In the genomic region with DNA sequence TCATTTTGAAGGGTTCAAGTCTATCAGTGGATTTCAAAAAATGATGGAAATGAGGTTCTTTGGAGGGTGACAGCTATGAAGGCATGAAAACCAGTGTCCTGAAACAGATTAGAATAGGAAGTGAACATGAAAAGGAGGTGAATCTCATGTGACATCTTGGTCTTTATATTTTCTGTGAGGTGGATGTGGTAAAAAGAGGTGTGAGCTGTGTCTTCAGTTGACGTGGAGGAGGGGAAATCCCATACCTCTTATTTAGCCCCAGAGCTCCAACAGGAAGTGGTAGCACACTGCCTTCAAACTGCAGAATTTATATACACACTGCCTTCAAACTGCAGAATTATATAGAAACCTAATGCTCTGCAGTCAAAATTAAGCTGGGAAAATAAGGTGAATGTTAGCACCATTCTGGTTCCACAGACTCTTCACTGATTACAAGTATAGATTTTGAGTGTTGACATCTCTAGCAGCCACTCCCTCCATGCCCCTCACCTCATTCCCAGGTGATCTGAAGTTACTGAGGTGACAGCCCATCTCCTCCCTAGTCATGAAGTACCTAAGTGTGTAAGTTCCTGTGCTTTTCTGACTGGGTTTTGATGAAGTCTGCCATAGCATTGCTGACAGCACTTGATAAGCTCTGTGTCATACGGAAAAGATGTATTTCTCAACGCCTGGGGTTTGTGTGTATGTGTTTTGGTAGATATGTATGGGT, we compare ENCODE assay signal across 8 cellular contexts. TPM values are rescaled to one million over a fixed set of nuclear protein-coding genes. Genes with fewer than 3 reads are reported as not detected.
DNase-seq lines count a peak whose midpoint lies in the region; ATAC-seq, FAIRE-seq and TF ChIP-seq lines count a peak whose summit lies in the region.

No MANE protein-coding gene starts in this region.

- TF ChIP-seq CTCF in kidney (IDR thresholded peaks at IDR 0.05; ENCODE audit: borderline replicate concordance, extremely low read depth, insufficient read depth): no peak

- intact Hi-C loops in kidney (cut with DNase I): loop anchor here (10.0 kb wide), 1 partner anchor 73 kb away; no protein-coding TSS in a partner anchor

- FAIRE-seq in small intestine (lab: Jason Lieb, UNC): no peak
- FAIRE-seq in kidney (lab: Jason Lieb, UNC): no peak

- ATAC-seq in activated CD8-positive, alpha-beta memory T cell treated with anti-CD3 and anti-CD28 coated beads, Interleukin-2, amount 10 ng/mL, durations not matched to agents 7 days and 5 days: peak; percentile 43
- no peak for ATAC-seq in GM19455 (IDR thresholded peaks at IDR 0.05; ENCODE audit: unreplicated experiment)

- peaks cover 19% of the 10 kb centered on the region for H3K36me3 Mint-ChIP-seq in activated CD8-positive, alpha-beta memory T cell treated with anti-CD3 and anti-CD28 coated beads, Interleukin-2, amount 10 ng/mL, durations not matched to agents 7 days and 5 days

- peak; percentile 81 for DNase-seq in activated CD8-positive, alpha-beta memory T cell treated with anti-CD3 and anti-CD28 coated beads, Interleukin-2, amount 10 ng/mL, durations not matched to agents 7 days and 5 days
- DNase-seq in activated CD8-positive, alpha-beta memory T cell treated with anti-CD3 and anti-CD28 coated beads for 24 hours: no peak
- DNase-seq in KG1 (lab: John Stamatoyannopoulos, UW) (peak; percentile 79), small intestine (peak; percentile 67), NCI-H345 (lab: John Stamatoyannopoulos, UW) (no peak), kidney (no peak)
- DNase-seq in activated naive CD4-positive, alpha-beta T cell treated with Interleukin-2 at 50 U/mL for 16 hours: peak; percentile 44

- no peaks in the 10 kb centered on the region for H3K9me3 ChIP-seq in small intestine (ENCODE audit: control insufficient read depth, low read depth)
- H3K9me3 ChIP-seq in kidney (ENCODE audit: control insufficient read depth in 1 of 2, low read length in 2 of 2): no peaks in the 10 kb centered on the region

- H3K4me3 Mint-ChIP-seq in activated CD8-positive, alpha-beta memory T cell treated with anti-CD3 and anti-CD28 coated beads, Interleukin-2, amount 10 ng/mL, durations not matched to agents 7 days and 5 days: peak overlapping the region; percentile 96

- peaks cover 70% of the 10 kb centered on the region for H3K4me1 Mint-ChIP-seq in activated CD8-positive, alpha-beta memory T cell treated with anti-CD3 and anti-CD28 coated beads, Interleukin-2, amount 10 ng/mL, durations not matched to agents 7 days and 5 days

- H3K27me3 Mint-ChIP-seq in activated CD8-positive, alpha-beta memory T cell treated with anti-CD3 and anti-CD28 coated beads, Interleukin-2, amount 10 ng/mL, durations not matched to agents 7 days and 5 days: no peaks in the 10 kb centered on the region

- H3K4me1 ChIP-seq in small intestine (ENCODE audit: control insufficient read depth in 2 of 2, insufficient read depth in 1 of 2, low read depth in 1 of 2, low read length in 1 of 2) (peaks cover 7 to 16% of the 10 kb centered on the region in 2 donors), kidney (ENCODE audit: control insufficient read depth in 1 of 2, insufficient read depth in 1 of 2, low read depth in 1 of 2, low read length in 2 of 2) (peaks cover 7 to 15% of the 10 kb centered on the region in 2 donors)

- H3K27me3 ChIP-seq in small intestine (ENCODE audit: control insufficient read depth in 2 of 2, insufficient read depth in 2 of 2, low read length in 2 of 2): no peaks in the 10 kb centered on the region

- H3K9me3 Mint-ChIP-seq in activated CD8-positive, alpha-beta memory T cell treated with anti-CD3 and anti-CD28 coated beads, Interleukin-2, amount 10 ng/mL, durations not matched to agents 7 days and 5 days (ENCODE audit: low read depth): no peaks in the 10 kb centered on the region

- H3K4me3 ChIP-seq in small intestine (ENCODE audit: low read depth in 1 of 2, low read length in 2 of 2): no peak overlapping the region
- H3K4me3 ChIP-seq in kidney (ENCODE audit: low read length in 2 of 2): no peak overlapping the region

- peak overlapping the region in 1 of 2 donors; percentile 18 for H3K9ac ChIP-seq in kidney (ENCODE audit: low read length in 2 of 2)

- H3K36me3 ChIP-seq in small intestine (ENCODE audit: control insufficient read depth in 2 of 2, insufficient read depth in 2 of 2, low read length in 2 of 2) (no peaks in the 10 kb centered on the region), kidney (ENCODE audit: control insufficient read depth in 1 of 2, insufficient read depth in 2 of 2, low read length in 2 of 2) (no peaks in the 10 kb centered on the region)

- CTCF ChIA-PET in activated CD8-positive, alpha-beta memory T cell treated with anti-CD3 and anti-CD28 coated beads, Interleukin-2, amount 10 ng/mL, durations not matched to agents 7 days and 5 days (lab: Charles Lee): interaction anchor here (0.6 to 4.7 kb wide), 11 partner anchors 10 to 295 kb away, joined by 3 to 32 read pairs (median 6); partner anchors contain the start of gene RPS27L

- H3K27ac ChIP-seq in small intestine (ENCODE audit: low read depth in 1 of 2, low read length in 1 of 2) (peak overlapping the region in 1 of 2 donors; percentile 67), kidney (ENCODE audit: low read depth in 2 of 2, low read length in 2 of 2) (peak overlapping the region in 1 of 2 donors; percentile 50)

- WGBS in small intestine, 3 donors: 51 to 76% (median 60%) methylated on average over 3 of the region's 3 CpGs

- H3K27ac Mint-ChIP-seq in activated CD8-positive, alpha-beta memory T cell treated with anti-CD3 and anti-CD28 coated beads, Interleukin-2, amount 10 ng/mL, durations not matched to agents 7 days and 5 days: peak overlapping the region; percentile 100

RNA-seq across cellular contexts. Expression of gene RAB8B, which starts 2.6 kb away (rescaled TPM):
- 100 to 1,000 TPM in 1 of 2 experiments, 10 to 100 TPM in 1; 94.8 to 128 TPM for total RNA-seq in activated CD8-positive, alpha-beta memory T cell treated with anti-CD3 and anti-CD28 coated beads, Interleukin-2, amount 10 ng/mL, durations not matched to agents 7 days and 5 days
- polyA plus RNA-seq in small intestine (10 to 100 TPM in 2 of 3 donors, 1 to 10 TPM in 1; 9.8 to 14.5 (median 13.2) TPM), kidney (ENCODE audit: insufficient read depth, low read depth, low replicate concordance) (7.1 TPM)
- 33.6 TPM for total RNA-seq in kidney

RNA-seq across cellular contexts. Expression of gene RPS27L, which starts 34.8 kb away (rescaled TPM):
- total RNA-seq in activated CD8-positive, alpha-beta memory T cell treated with anti-CD3 and anti-CD28 coated beads, Interleukin-2, amount 10 ng/mL, durations not matched to agents 7 days and 5 days: 100 to 1,000 TPM; 192 to 223 TPM
- polyA plus RNA-seq in small intestine (100 to 1,000 TPM; 146 to 612 (median 505) TPM), kidney (ENCODE audit: insufficient read depth, low read depth, low replicate concordance) (372 TPM)
- 120 TPM for total RNA-seq in kidney

Comparison
In these comparisons a context has a peak if more than half of its experiments do, and no peak if none do; other contexts are left out.
1. DNase-seq: peak in activated CD8-positive, alpha-beta memory T cell treated with anti-CD3 and anti-CD28 coated beads, Interleukin-2, amount 10 ng/mL, durations not matched to agents 7 days and 5 days (single experiment), KG1 (single experiment), activated naive CD4-positive, alpha-beta T cell treated with Interleukin-2 at 50 U/mL for 16 hours (single experiment) and small intestine (single experiment); none in activated CD8-positive, alpha-beta memory T cell treated with anti-CD3 and anti-CD28 coated beads for 24 hours (single experiment), NCI-H345 (single experiment) and kidney (single experiment).